Comparison of ENCODE assay signal across 12 cellular contexts in genomic region chr2:50347355-50348044, GRCh38.
DNase-seq lines count a peak whose midpoint lies in the region; ATAC-seq and TF ChIP-seq lines count a peak whose summit lies in the region.
"Had no signal": no experiment of that assay in that cellular context is flagged by ENCODE, and none has a peak within 500 bp of the region (broad histone marks: within the 10 kb centered on the region; RNA-seq: fewer than 3 reads in every experiment).

No MANE protein-coding gene starts in this region.

- H3K9me2 ChIP-seq in GM23248 (ENCODE audit: insufficient read depth), result no peaks in the 10 kb centered on the region

- H3K27me3 ChIP-seq in GM23248 (replicated peaks; ENCODE audit: insufficient read depth), result peaks cover 12% of the 10 kb centered on the region; the same call in 1 of the 2 replicates
- peaks cover 66% of the 10 kb centered on the region for H3K27me3 ChIP-seq in foreskin keratinocyte
- no peaks in the 10 kb centered on the region for H3K27me3 ChIP-seq in vagina

- DNase-seq in GM23248 (peak; percentile 1), NCI-H510A treated with DMSO at 0.1 percent for 48 hours (lab: John Stamatoyannopoulos, UW) (peak; percentile 37), foreskin keratinocyte (peak in 1 of 2 donors; percentile 0), occipital lobe (lab: John Stamatoyannopoulos, UW) (peak; percentile 57), vagina (ENCODE audit: extremely low spot score in 2 of 2) (no peak)
- DNase-seq in activated naive CD8-positive, alpha-beta T cell treated with anti-CD3 and anti-CD28 coated beads for 36 hours, result no peak
- DNase-seq in activated naive CD8-positive, alpha-beta T cell treated with anti-CD3 and anti-CD28 coated beads, Interleukin-2, amount 50 U/mL, for 24 hours, result no peak
- DNase-seq in activated effector memory CD4-positive, alpha-beta T cell treated with anti-CD3 and anti-CD28 coated beads, Interleukin-2, amount 50 U/mL, for 16 hours, result no peak
- DNase-seq: activated T-cell treated with anti-CD3 and anti-CD28 coated beads, Interleukin-2, amount 50 U/mL, for 1 hour; hippocampal formation; KG1 had no signal

- H3K27ac Mint-ChIP-seq in activated naive CD8-positive, alpha-beta T cell treated with anti-CD3 and anti-CD28 coated beads for 36 hours, result no peak overlapping the region
- no peak overlapping the region for H3K27ac Mint-ChIP-seq in activated naive CD8-positive, alpha-beta T cell treated with anti-CD3 and anti-CD28 coated beads, Interleukin-2, amount 50 U/mL, for 24 hours
- H3K27ac Mint-ChIP-seq: dendritic cell treated with granulocyte-macrophage colony-stimulating factor and Interleukin-4, amounts not matched to agents 40 ng/mL and 50 ng/mL, for 4 days had no signal

- no peaks in the 10 kb centered on the region for H3K36me3 ChIP-seq in GM23248 (ENCODE audit: low read depth)
- H3K36me3 ChIP-seq in vagina, result no peaks in the 10 kb centered on the region

- H3K27ac ChIP-seq in GM23248 (no peak overlapping the region), foreskin keratinocyte (no peak overlapping the region), vagina (no peak overlapping the region)

- in situ Hi-C loops in GM23248 (cut with MboI), result no loop called here

- peaks cover 3% of the 10 kb centered on the region for H3K9me3 Mint-ChIP-seq in activated naive CD8-positive, alpha-beta T cell treated with anti-CD3 and anti-CD28 coated beads for 36 hours
- no peaks in the 10 kb centered on the region for H3K9me3 Mint-ChIP-seq in activated naive CD8-positive, alpha-beta T cell treated with anti-CD3 and anti-CD28 coated beads, Interleukin-2, amount 50 U/mL, for 24 hours
- H3K9me3 Mint-ChIP-seq: dendritic cell treated with granulocyte-macrophage colony-stimulating factor and Interleukin-4, amounts not matched to agents 40 ng/mL and 50 ng/mL, for 4 days had no signal

- no peaks in the 10 kb centered on the region for H3K36me3 Mint-ChIP-seq in activated naive CD8-positive, alpha-beta T cell treated with anti-CD3 and anti-CD28 coated beads for 36 hours
- H3K36me3 Mint-ChIP-seq in activated naive CD8-positive, alpha-beta T cell treated with anti-CD3 and anti-CD28 coated beads, Interleukin-2, amount 50 U/mL, for 24 hours (ENCODE audit: low read depth), result no peaks in the 10 kb centered on the region

- peaks cover 40% of the 10 kb centered on the region for H3K27me3 Mint-ChIP-seq in activated naive CD8-positive, alpha-beta T cell treated with anti-CD3 and anti-CD28 coated beads for 36 hours
- H3K27me3 Mint-ChIP-seq in activated naive CD8-positive, alpha-beta T cell treated with anti-CD3 and anti-CD28 coated beads, Interleukin-2, amount 50 U/mL, for 24 hours, result peaks cover 27% of the 10 kb centered on the region

- H3K4me3 ChIP-seq in GM23248 (no peak overlapping the region), vagina (peak overlapping the region in 1 of 2 donors; percentile 19)

- no peaks in the 10 kb centered on the region for H3F3A ChIP-seq in GM23248 (ENCODE audit: insufficient read depth)

- no peaks in the 10 kb centered on the region for H3K4me1 ChIP-seq in GM23248 (ENCODE audit: insufficient read depth)
- no peaks in the 10 kb centered on the region for H3K4me1 ChIP-seq in foreskin keratinocyte
- no peaks in the 10 kb centered on the region for H3K4me1 ChIP-seq in vagina

- no peaks in the 10 kb centered on the region for H3K79me2 ChIP-seq in GM23248 (ENCODE audit: insufficient read depth)

- TF ChIP-seq CTCF in foreskin keratinocyte (conservative IDR thresholded peaks at IDR 0.05) (no peak), vagina (IDR thresholded peaks at IDR 0.05) (no peak)

- H3K4me2 ChIP-seq in GM23248 (ENCODE audit: unreplicated experiment), result no peak overlapping the region

- no peaks in the 10 kb centered on the region for H3K4me1 Mint-ChIP-seq in activated naive CD8-positive, alpha-beta T cell treated with anti-CD3 and anti-CD28 coated beads for 36 hours
- H3K4me1 Mint-ChIP-seq in activated naive CD8-positive, alpha-beta T cell treated with anti-CD3 and anti-CD28 coated beads, Interleukin-2, amount 50 U/mL, for 24 hours, result no peaks in the 10 kb centered on the region

- no peak overlapping the region for H3K9ac ChIP-seq in GM23248

- H3K9me3 ChIP-seq in GM23248 (ENCODE audit: low read depth), result no peaks in the 10 kb centered on the region
- H3K9me3 ChIP-seq in vagina, result no peaks in the 10 kb centered on the region

- intact Hi-C loops in vagina (cut with DNase I), result no loop called here

- no peaks in the 10 kb centered on the region for H4K20me1 ChIP-seq in GM23248 (ENCODE audit: insufficient read depth)

- ATAC-seq in foreskin keratinocyte, result peak; percentile 60
- ATAC-seq in activated naive CD8-positive, alpha-beta T cell treated with anti-CD3 and anti-CD28 coated beads, Interleukin-2, amount 50 U/mL, for 24 hours, result no peak

- no peak overlapping the region for H3K4me3 Mint-ChIP-seq in activated naive CD8-positive, alpha-beta T cell treated with anti-CD3 and anti-CD28 coated beads for 36 hours
- H3K4me3 Mint-ChIP-seq in activated naive CD8-positive, alpha-beta T cell treated with anti-CD3 and anti-CD28 coated beads, Interleukin-2, amount 50 U/mL, for 24 hours, result no peak overlapping the region
- H3K4me3 Mint-ChIP-seq: dendritic cell treated with granulocyte-macrophage colony-stimulating factor and Interleukin-4, amounts not matched to agents 40 ng/mL and 50 ng/mL, for 4 days had no signal

- no peak overlapping the region for H2AFZ ChIP-seq in GM23248

- no peak for TF ChIP-seq POLR2A in vagina (IDR thresholded peaks at IDR 0.05)

- 3 to 8% methylated on average over 42 of the region's 42 CpGs for WGBS in GM23248 (ENCODE audit: low coverage in 1 of 2, low lambda C conversion rate in 2 of 2, missing lambda C conversion rate in 2 of 2), 2 experiments

Comparison
In these comparisons a context has a peak if more than half of its experiments do, and no peak if none do; other contexts are left out.
1. DNase-seq: peak in GM23248 (single experiment), NCI-H510A treated with DMSO at 0.1 percent for 48 hours (single experiment) and occipital lobe (single experiment); none in activated naive CD8-positive, alpha-beta T cell treated with anti-CD3 and anti-CD28 coated beads for 36 hours (single experiment), activated naive CD8-positive, alpha-beta T cell treated with anti-CD3 and anti-CD28 coated beads, Interleukin-2, amount 50 U/mL, for 24 hours (single experiment), activated effector memory CD4-positive, alpha-beta T cell treated with anti-CD3 and anti-CD28 coated beads, Interleukin-2, amount 50 U/mL, for 16 hours (single experiment) and vagina (0 of 2).